ENCODE assay signal across 8 cellular contexts in the genomic region with DNA sequence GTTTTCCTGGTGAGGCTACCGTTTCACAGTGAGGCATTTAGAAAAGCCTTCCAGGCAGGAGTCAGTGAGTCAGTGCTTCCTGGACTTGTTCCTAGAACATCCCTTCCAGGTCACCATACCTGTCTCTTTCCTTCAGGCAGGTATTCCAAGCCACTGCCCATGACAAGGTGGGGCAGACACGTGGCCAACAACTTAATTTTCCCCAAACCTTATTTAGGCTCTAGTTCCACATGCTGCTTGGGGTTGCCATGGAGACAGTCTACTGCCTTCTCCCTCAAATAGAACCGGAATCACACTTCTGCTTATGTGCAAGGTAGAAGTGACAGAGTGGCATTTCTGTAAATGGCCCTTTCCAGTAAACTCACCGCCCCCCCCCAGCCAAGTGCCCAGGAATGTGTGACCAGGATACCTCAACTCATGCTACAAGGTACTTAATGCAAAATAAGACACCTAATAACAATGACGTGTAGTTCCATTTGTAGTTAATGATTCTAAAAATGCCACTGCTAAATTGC.
DNase-seq lines count a peak whose midpoint lies in the region; ATAC-seq and TF ChIP-seq lines count a peak whose summit lies in the region.

No MANE protein-coding gene starts in this region.

- H4K20me1 ChIP-seq in H9 (ENCODE audit: control insufficient read depth, insufficient read depth, insufficient read length), result no peaks in the 10 kb centered on the region

- H2BK12ac ChIP-seq in H9 (ENCODE audit: insufficient read length, low read depth, low read length), result no peak overlapping the region

- no peak overlapping the region for H3K18ac ChIP-seq in H9 (ENCODE audit: insufficient read length, low read depth, low read length)

- H3K4ac ChIP-seq in H9 (ENCODE audit: low read depth, low read length), result no peak overlapping the region

- H3K27me3 ChIP-seq in foreskin keratinocyte (no peaks in the 10 kb centered on the region), H9 (ENCODE audit: insufficient read depth, low read length) (no peaks in the 10 kb centered on the region)

- H3K27ac Mint-ChIP-seq in H9 (no peak overlapping the region), nephron progenitor cell (no peak overlapping the region)
- no peak overlapping the region for H3K27ac Mint-ChIP-seq in activated T-helper 17 cell treated with anti-CD3 and anti-CD28 coated beads, Interleukin-2, amount 50 U/mL, for 72 hours

- no peaks in the 10 kb centered on the region for H3K23me2 ChIP-seq in H9 (ENCODE audit: insufficient read length, low read depth, low read length, poor library complexity, severe bottlenecking)

- H3K79me2 ChIP-seq in H9 (ENCODE audit: insufficient read depth, low read length), result no peaks in the 10 kb centered on the region

- no peak overlapping the region for H3K4me3 ChIP-seq in GM12864 (ENCODE audit: low read depth, low read length)

- no peak overlapping the region for H4K91ac ChIP-seq in H9 (ENCODE audit: insufficient read length, low read depth, low read length)

- no peaks in the 10 kb centered on the region for H3K9me3 ChIP-seq in H9 (ENCODE audit: control insufficient read depth, low read depth, low read length)

- H3K36me3 Mint-ChIP-seq in H9 (ENCODE audit: insufficient read depth in 1 of 3, low read depth in 3 of 3), result no peaks in the 10 kb centered on the region
- no peaks in the 10 kb centered on the region for H3K36me3 Mint-ChIP-seq in activated T-helper 17 cell treated with anti-CD3 and anti-CD28 coated beads, Interleukin-2, amount 50 U/mL, for 72 hours (ENCODE audit: low read depth)
- H3K36me3 Mint-ChIP-seq in nephron progenitor cell (ENCODE audit: low read depth), result no peaks in the 10 kb centered on the region

- H4K8ac ChIP-seq in H9 (replicated peaks; ENCODE audit: insufficient read length, low read depth, low read length), result no peak overlapping the region

- H3K56ac ChIP-seq in H9 (ENCODE audit: insufficient read length, low read depth, low read length), result no peak overlapping the region

- DNase-seq in GM12864 (ENCODE audit: low read depth), result peak; percentile 70
- DNase-seq in KBM-7, result peak; percentile 61
- peak; percentile 52 to 81 for DNase-seq in foreskin keratinocyte
- no peak for DNase-seq in H9
- DNase-seq in activated gamma-delta T cell treated with Interleukin-2 at 50 U/mL for 16 hours, result no peak
- DNase-seq in nephron progenitor cell, result no peak

- H3K4me1 Mint-ChIP-seq in H9 (peaks cover 4 to 6% of the 10 kb centered on the region in 2 experiments; a peak in 3 of 4 replicates), nephron progenitor cell (peaks cover 16% of the 10 kb centered on the region)
- H3K4me1 Mint-ChIP-seq in activated T-helper 17 cell treated with anti-CD3 and anti-CD28 coated beads, Interleukin-2, amount 50 U/mL, for 72 hours, result peaks cover 7% of the 10 kb centered on the region

- H2AK5ac ChIP-seq in H9 (ENCODE audit: insufficient read length, low read length), result no peak overlapping the region

- peak; percentile 86 for ATAC-seq in GM21529 (IDR thresholded peaks at IDR 0.05; ENCODE audit: unreplicated experiment)
- ATAC-seq in foreskin keratinocyte, result peak; percentile 83
- ATAC-seq in activated T-helper 17 cell treated with anti-CD3 and anti-CD28 coated beads, Interleukin-2, amount 50 U/mL, for 72 hours (replicated peaks), result no peak

- H3K9me3 Mint-ChIP-seq in H9, result no peaks in the 10 kb centered on the region
- H3K9me3 Mint-ChIP-seq in activated T-helper 17 cell treated with anti-CD3 and anti-CD28 coated beads, Interleukin-2, amount 50 U/mL, for 72 hours, result no peaks in the 10 kb centered on the region
- no peaks in the 10 kb centered on the region for H3K9me3 Mint-ChIP-seq in nephron progenitor cell

- H3K9ac ChIP-seq in H9 (ENCODE audit: extremely low read depth, insufficient read length, low read length), result no peak overlapping the region

- H3K27me3 Mint-ChIP-seq in H9 (ENCODE audit: low read depth), result peaks cover 1% of the 10 kb centered on the region; the same call in 1 of the 2 replicates
- no peaks in the 10 kb centered on the region for H3K27me3 Mint-ChIP-seq in activated T-helper 17 cell treated with anti-CD3 and anti-CD28 coated beads, Interleukin-2, amount 50 U/mL, for 72 hours
- H3K27me3 Mint-ChIP-seq in nephron progenitor cell (ENCODE audit: low read depth, poor library complexity), result peaks cover 15% of the 10 kb centered on the region

- in situ Hi-C loops in KBM-7 (cut with MboI; ENCODE audit: low pct_unique_long_range_greater_than_20kb, low sequenced_read_pairs), result no loop called here

- H3K4me2 ChIP-seq in H9 (ENCODE audit: insufficient read depth, insufficient read length, low read length), result no peak overlapping the region

- H3K23ac ChIP-seq in H9 (ENCODE audit: insufficient read length, low read depth, low read length), result no peak overlapping the region

- H2BK120ac ChIP-seq in H9 (ENCODE audit: low read depth, low read length, poor library complexity, severe bottlenecking), result no peak overlapping the region

- H3K27ac ChIP-seq in foreskin keratinocyte, result no peak overlapping the region
- no peak overlapping the region for H3K27ac ChIP-seq in H9 (ENCODE audit: insufficient read length, low read depth, low read length)

- no peak overlapping the region for H4K5ac ChIP-seq in H9 (ENCODE audit: insufficient read length, low read depth, low read length)

- no peak overlapping the region for H3T11ph ChIP-seq in H9 (ENCODE audit: low read length)

- H2BK20ac ChIP-seq in H9 (ENCODE audit: low read depth, low read length, poor library complexity, severe bottlenecking), result no peak overlapping the region

- no peak overlapping the region for H3K14ac ChIP-seq in H9 (ENCODE audit: insufficient read depth, low read length)

- no peaks in the 10 kb centered on the region for H3K79me1 ChIP-seq in H9 (ENCODE audit: insufficient read depth, low read depth, low read length, poor library complexity, severe bottlenecking)

- no peak overlapping the region for H2AFZ ChIP-seq in H9 (ENCODE audit: low read length)

- TF ChIP-seq CTCF in GM12864 (IDR thresholded peaks at IDR 0.05; ENCODE audit: low read depth, low read length, missing control alignments) (no peak), foreskin keratinocyte (conservative IDR thresholded peaks at IDR 0.05) (no peak), H9 (conservative IDR thresholded peaks at IDR 0.05) (no peak), nephron progenitor cell (IDR thresholded peaks at IDR 0.05) (no peak)

- no peak overlapping the region for H3K4me3 Mint-ChIP-seq in H9
- no peak overlapping the region for H3K4me3 Mint-ChIP-seq in activated T-helper 17 cell treated with anti-CD3 and anti-CD28 coated beads, Interleukin-2, amount 50 U/mL, for 72 hours
- H3K4me3 Mint-ChIP-seq in nephron progenitor cell, result no peak overlapping the region

- H3K4me1 ChIP-seq in foreskin keratinocyte (peaks cover 24% of the 10 kb centered on the region), H9 (ENCODE audit: insufficient read depth, low read length) (no peaks in the 10 kb centered on the region)

- WGBS in H9 (ENCODE audit: extremely low coverage, insufficient read length, low lambda C conversion rate), result no CpG with 5 or more reads among the region's 5 CpGs

- H2BK5ac ChIP-seq in H9 (ENCODE audit: insufficient read length, low read length), result no peak overlapping the region

- H2BK15ac ChIP-seq in H9 (ENCODE audit: low read depth, low read length), result no peak overlapping the region

Comparison
In these comparisons a context has a peak if more than half of its experiments do, and no peak if none do; other contexts are left out.
1. DNase-seq: peak in GM12864 (single experiment), KBM-7 (single experiment) and foreskin keratinocyte (2 of 2); none in H9 (single experiment), activated gamma-delta T cell treated with Interleukin-2 at 50 U/mL for 16 hours (single experiment) and nephron progenitor cell (single experiment).